Comparison of ENCODE assay signal across 25 cellular contexts in genomic region chr20:58556961-58557360, GRCh38. TPM values are rescaled to one million over a fixed set of nuclear protein-coding genes. Genes with fewer than 3 reads are reported as not detected.
"Had no signal": no experiment of that assay in that cellular context is flagged by ENCODE, and none has a peak within 500 bp of the region (broad histone marks: within the 10 kb centered on the region; RNA-seq: fewer than 3 reads in every experiment).

No MANE protein-coding gene starts in this region.

- ATAC-seq: left colon; naive thymus-derived CD4-positive, alpha-beta T cell; right lobe of liver; stimulated activated naive B cell treated with anti-CD40 and anti-IgM and Interleukin-4, amounts not matched to agents 10 μg/mL and 1 μg/mL and 100 μg/mL, for 72 hours; stimulated activated naive CD8-positive, alpha-beta T cell treated with anti-CD3 and anti-CD28 coated beads, Interleukin-15, amount 100 ng/mL, for 72 hours; upper lobe of right lung had no signal

- H3K27ac Mint-ChIP-seq: naive thymus-derived CD4-positive, alpha-beta T cell; stimulated activated naive B cell treated with anti-CD40 and anti-IgM and Interleukin-4, amounts not matched to agents 10 μg/mL and 1 μg/mL and 100 μg/mL, for 72 hours had no signal

- H2AFZ ChIP-seq: hepatocyte, parathyroid adenoma had no signal

- H3K4me3 Mint-ChIP-seq: naive thymus-derived CD4-positive, alpha-beta T cell; stimulated activated naive B cell treated with anti-CD40 and anti-IgM and Interleukin-4, amounts not matched to agents 10 μg/mL and 1 μg/mL and 100 μg/mL, for 72 hours; stimulated activated naive CD8-positive, alpha-beta T cell treated with anti-CD3 and anti-CD28 coated beads, Interleukin-15, amount 100 ng/mL, for 72 hours had no signal

- H3K9me3 Mint-ChIP-seq: stimulated activated naive B cell treated with anti-CD40 and anti-IgM and Interleukin-4, amounts not matched to agents 10 μg/mL and 1 μg/mL and 100 μg/mL, for 72 hours; stimulated activated naive CD8-positive, alpha-beta T cell treated with anti-CD3 and anti-CD28 coated beads, Interleukin-15, amount 100 ng/mL, for 72 hours had no signal

- H3K36me3 Mint-ChIP-seq: stimulated activated naive B cell treated with anti-CD40 and anti-IgM and Interleukin-4, amounts not matched to agents 10 μg/mL and 1 μg/mL and 100 μg/mL, for 72 hours had no signal

- H3K27ac ChIP-seq: colonic mucosa, hepatocyte, parathyroid adenoma, prostate gland, right lobe of liver, spleen, testis, tibial nerve, upper lobe of right lung had no signal

- H3K4me2 ChIP-seq: hepatocyte had no signal

- H3K9me3 ChIP-seq: colonic mucosa, prostate gland, right lobe of liver, spleen, testis, tibial nerve, upper lobe of right lung had no signal

- H3K36me3 ChIP-seq: colonic mucosa, prostate gland, right lobe of liver, spleen, tibial nerve, upper lobe of right lung had no signal

- DNase-seq: colonic mucosa; dermis blood vessel endothelial cell; erythroblast; foreskin melanocyte; left colon; mammary epithelial cell; naive thymus-derived CD4-positive, alpha-beta T cell; right lobe of liver; spleen; stimulated activated CD4-positive, alpha-beta T cell treated with anti-CD3 and anti-CD28 coated beads, Interleukin-15, amount 100 ng/mL, for 24 hours; stimulated activated CD4-positive, alpha-beta T cell treated with anti-CD3 and anti-CD28 coated beads, Interleukin-1b, Interleukin-23, amount 100 ng/mL, for 48 hours; stimulated activated CD4-positive, alpha-beta T cell treated with anti-CD3 and anti-CD28 coated beads, Interleukin-4, amount 100 ng/mL, for 4 hours; stimulated activated naive B cell treated with anti-CD40 and anti-IgM and Interleukin-4, amounts not matched to agents 10 μg/mL and 1 μg/mL and 100 μg/mL, for 72 hours; stimulated activated naive CD8-positive, alpha-beta T cell treated with anti-CD3 and anti-CD28 coated beads, Interleukin-15, amount 100 ng/mL, for 72 hours; testis; upper lobe of right lung had no signal

- H3K4me1 ChIP-seq: colonic mucosa, parathyroid adenoma, prostate gland, right lobe of liver, spleen, testis, tibial nerve, upper lobe of right lung had no signal

- H3K4me3 ChIP-seq: colonic mucosa, hepatocyte, prostate gland, right lobe of liver, spleen, testis, tibial nerve, upper lobe of right lung had no signal

- H3K27me3 ChIP-seq: colonic mucosa, right lobe of liver, testis, tibial nerve, upper lobe of right lung had no signal

- FAIRE-seq: endothelial cell of umbilical vein had no signal

- H3K4me1 Mint-ChIP-seq: naive thymus-derived CD4-positive, alpha-beta T cell; stimulated activated naive B cell treated with anti-CD40 and anti-IgM and Interleukin-4, amounts not matched to agents 10 μg/mL and 1 μg/mL and 100 μg/mL, for 72 hours; stimulated activated naive CD8-positive, alpha-beta T cell treated with anti-CD3 and anti-CD28 coated beads, Interleukin-15, amount 100 ng/mL, for 72 hours had no signal

- H3K79me2 ChIP-seq: hepatocyte, parathyroid adenoma had no signal

- H3K9ac ChIP-seq: parathyroid adenoma had no signal

RNA-seq across cellular contexts. Expression of gene APCDD1L, which starts 41.8 kb away (rescaled TPM):
- total RNA-seq: cerebellum; liver; mesenteric fat pad; mononuclear cell; naive thymus-derived CD4-positive, alpha-beta T cell; upper lobe of right lung had no signal
- polyA plus RNA-seq: hepatocyte had no signal
